In the genomic region with DNA sequence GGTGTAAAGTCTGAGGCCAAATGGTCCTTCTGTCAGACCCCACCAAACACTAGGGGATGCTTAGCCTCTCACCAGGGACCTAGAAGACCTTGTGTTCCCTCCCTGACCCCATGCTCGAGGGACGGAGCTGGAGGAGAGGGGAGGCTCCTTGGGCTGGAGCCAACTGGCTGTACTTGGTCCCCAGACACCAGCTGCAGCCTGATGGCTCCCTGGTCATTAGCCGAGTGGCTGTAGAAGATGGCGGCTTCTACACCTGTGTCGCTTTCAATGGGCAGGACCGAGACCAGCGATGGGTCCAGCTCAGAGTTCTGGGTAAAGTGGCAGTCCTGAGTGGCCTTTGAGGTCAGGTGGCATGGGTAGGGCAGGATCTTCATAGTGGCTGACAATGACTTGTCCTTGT, we compare ENCODE assay signal across 28 cellular contexts.
"Had no signal": no experiment of that assay in that cellular context is flagged by ENCODE, and none has a peak within 500 bp of the region (broad histone marks: within the 10 kb centered on the region; RNA-seq: fewer than 3 reads in every experiment).

No MANE protein-coding gene starts in this region.

- ATAC-seq: activated CD4-positive, CD25-positive, alpha-beta regulatory T cell treated with anti-CD3 and anti-CD28 coated beads, Interleukin-2, amount 50 U/mL, for 24 hours; activated T-cell treated with anti-CD3 and anti-CD28 coated beads, Interleukin-2, amount 50 U/mL, for 72 hours; effector memory CD8-positive, alpha-beta T cell; foreskin keratinocyte; gastrocnemius medialis; heart left ventricle had no signal

- DNase-seq: activated B cell treated with CpG ODN at 0.5 μM for 24 hours; activated CD4-positive, alpha-beta memory T cell treated with anti-CD3 and anti-CD28 coated beads, Interleukin-2, amount 10 ng/mL, durations not matched to agents 7 days and 5 days; activated CD4-positive, alpha-beta T cell treated with anti-CD3 and anti-CD28 coated beads, Interleukin-2, amount 10 ng/mL, durations not matched to agents 7 days and 5 days; activated CD4-positive, alpha-beta T cell treated with anti-CD3 and anti-CD28 coated beads, Interleukin-2, amount 50 U/mL, for 4 hours; activated CD8-positive, alpha-beta memory T cell treated with anti-CD3 and anti-CD28 coated beads, Interleukin-2, amount 50 U/mL, for 48 hours; activated gamma-delta T cell treated with Interleukin-2 at 50 U/mL for 16 hours; activated naive CD4-positive, alpha-beta T cell treated with anti-CD3 and anti-CD28 coated beads, Interleukin-2, amount 50 U/mL, for 16 hours; activated naive CD4-positive, alpha-beta T cell treated with Interleukin-2 at 50 U/mL for 16 hours; activated T-cell treated with anti-CD3 and anti-CD28 coated beads for 4 hours; activated T-cell treated with anti-CD3 and anti-CD28 coated beads, Interleukin-2, amount 50 U/mL, for 24 hours; activated T-cell treated with anti-CD3 and anti-CD28 coated beads, Interleukin-2, amount 50 U/mL, for 72 hours; amniotic stem cell; anterior cingulate cortex; brain microvascular endothelial cell; cortex of kidney; dermis blood vessel endothelial cell; effector CD4-positive, alpha-beta T cell; effector memory CD8-positive, alpha-beta T cell; erythroblast; foreskin keratinocyte; gastrocnemius medialis; glutamatergic neuron; hypothalamus; T1000; WERI-Rb-1 had no signal

- FAIRE-seq: astrocyte had no signal
